In the genomic region with DNA sequence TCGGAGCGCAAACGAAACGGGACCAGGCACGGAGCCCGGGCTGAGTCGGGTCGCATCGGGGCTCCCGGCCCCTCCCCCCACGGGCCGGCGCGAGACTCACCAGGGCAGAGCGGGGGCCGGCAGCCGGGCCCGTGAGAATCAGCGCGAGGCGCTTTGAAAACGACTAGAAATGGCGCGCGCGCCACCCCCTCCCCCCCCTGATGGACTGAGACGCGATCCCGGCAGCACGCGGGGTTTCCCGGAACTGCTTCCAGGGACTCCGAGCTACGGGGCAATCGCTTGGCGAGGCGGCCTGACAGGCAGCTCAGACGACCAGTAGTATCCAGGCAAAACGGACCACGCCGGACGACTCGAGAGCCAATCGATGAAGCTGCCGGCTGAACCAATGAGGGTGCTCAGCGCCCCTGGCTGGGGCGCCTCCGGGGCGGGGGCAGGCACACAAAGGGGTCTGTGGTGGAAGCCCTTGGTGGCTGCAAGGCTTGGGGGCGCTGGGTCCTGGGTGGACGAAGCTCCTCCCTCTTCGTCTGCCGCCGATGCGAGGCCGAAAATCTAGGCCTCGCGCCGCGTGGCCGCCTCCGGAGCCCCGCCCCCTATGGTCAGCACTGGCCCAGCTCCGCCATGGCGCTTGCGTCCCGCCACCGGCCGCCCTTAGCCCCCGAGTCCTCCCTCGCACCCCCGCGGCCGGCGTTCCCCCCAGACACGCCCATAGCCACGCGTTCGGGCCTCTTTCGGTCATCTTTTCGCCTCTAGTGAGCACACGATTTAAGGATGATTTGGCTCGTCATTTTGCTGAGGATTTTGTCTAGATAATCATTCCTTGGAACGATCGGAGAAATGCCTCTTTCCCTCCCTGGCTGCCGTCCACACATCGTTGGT, we compare ENCODE assay signal across 1 cellular context.
A peak's percentile ranks its signal among the peaks of the same experiment; 100 is the strongest.
TF ChIP-seq lines count a peak whose summit lies in the region.

Gene HNRNPR (minus strand): TSS at position 174 of the 876 bp plus-strand sequence. CDS start 3,276 bp downstream, outside the sequence.

TF ChIP-seq in HEK293, 187 proteins besides CTCF, POLR2A, EP300 and RAD21 (continued from another document):
- peak; percentile 68 for TF ChIP-seq PRDM10 (tag by site-specific recombination; IDR thresholded peaks at IDR 0.05)
- TF ChIP-seq ZNF501 (tag by site-specific recombination; IDR thresholded peaks at IDR 0.05) = peak; percentile 90
- TF ChIP-seq, protein P1, sequence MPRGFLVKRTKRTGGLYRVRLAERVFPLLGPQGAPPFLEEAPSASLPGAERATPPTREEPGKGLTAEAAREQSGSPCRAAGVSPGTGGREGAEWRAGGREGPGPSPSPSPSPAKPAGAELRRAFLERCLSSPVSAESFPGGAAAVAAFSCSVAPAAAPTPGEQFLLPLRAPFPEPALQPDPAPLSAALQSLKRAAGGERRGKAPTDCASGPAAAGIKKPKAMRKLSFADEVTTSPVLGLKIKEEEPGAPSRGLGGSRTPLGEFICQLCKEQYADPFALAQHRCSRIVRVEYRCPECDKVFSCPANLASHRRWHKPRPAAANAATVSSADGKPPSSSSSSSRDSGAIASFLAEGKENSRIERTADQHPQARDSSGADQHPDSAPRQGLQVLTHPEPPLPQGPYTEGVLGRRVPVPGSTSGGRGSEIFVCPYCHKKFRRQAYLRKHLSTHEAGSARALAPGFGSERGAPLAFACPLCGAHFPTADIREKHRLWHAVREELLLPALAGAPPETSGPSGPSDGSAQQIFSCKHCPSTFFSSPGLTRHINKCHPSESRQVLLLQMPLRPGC (tag by site-specific recombination; IDR thresholded peaks at IDR 0.05) = peak; percentile 52; the same call in 1 of the 2 replicates
- peak; percentile 13; the same call in 1 of the 2 replicates for TF ChIP-seq ZNF561 (tag by site-specific recombination; IDR thresholded peaks at IDR 0.05; ENCODE audit: borderline replicate concordance)
- no peak for TF ChIP-seq ZNF133 (tag by site-specific recombination; IDR thresholded peaks at IDR 0.05)
- TF ChIP-seq HIC1 (tag by site-specific recombination; IDR thresholded peaks at IDR 0.05) = peak; percentile 89
- TF ChIP-seq ZNF664 (tag by site-specific recombination; IDR thresholded peaks at IDR 0.05) = no peak
- peak; percentile 24; the same call in 1 of the 2 replicates for TF ChIP-seq ZNF394 (tag by site-specific recombination; IDR thresholded peaks at IDR 0.05; ENCODE audit: borderline replicate concordance)
- TF ChIP-seq, protein P2, sequence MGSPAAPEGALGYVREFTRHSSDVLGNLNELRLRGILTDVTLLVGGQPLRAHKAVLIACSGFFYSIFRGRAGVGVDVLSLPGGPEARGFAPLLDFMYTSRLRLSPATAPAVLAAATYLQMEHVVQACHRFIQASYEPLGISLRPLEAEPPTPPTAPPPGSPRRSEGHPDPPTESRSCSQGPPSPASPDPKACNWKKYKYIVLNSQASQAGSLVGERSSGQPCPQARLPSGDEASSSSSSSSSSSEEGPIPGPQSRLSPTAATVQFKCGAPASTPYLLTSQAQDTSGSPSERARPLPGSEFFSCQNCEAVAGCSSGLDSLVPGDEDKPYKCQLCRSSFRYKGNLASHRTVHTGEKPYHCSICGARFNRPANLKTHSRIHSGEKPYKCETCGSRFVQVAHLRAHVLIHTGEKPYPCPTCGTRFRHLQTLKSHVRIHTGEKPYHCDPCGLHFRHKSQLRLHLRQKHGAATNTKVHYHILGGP (tag by site-specific recombination; IDR thresholded peaks at IDR 0.05) = no peak
